ENCODE assay signal across 1 cellular context in genomic region chr2:157857881-157858280, GRCh38.
TF ChIP-seq lines count a peak whose summit lies in the region.

No MANE protein-coding gene starts in this region.

TF ChIP-seq in K562, 482 proteins besides CTCF, POLR2A, EP300 and RAD21:
- TF ChIP-seq, protein P1, sequence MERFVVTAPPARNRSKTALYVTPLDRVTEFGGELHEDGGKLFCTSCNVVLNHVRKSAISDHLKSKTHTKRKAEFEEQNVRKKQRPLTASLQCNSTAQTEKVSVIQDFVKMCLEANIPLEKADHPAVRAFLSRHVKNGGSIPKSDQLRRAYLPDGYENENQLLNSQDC (CRISPR knock-in tag; IDR thresholded peaks at IDR 0.05) = no peak
- TF ChIP-seq BRF1 (IDR thresholded peaks at IDR 0.05; ENCODE audit: borderline replicate concordance, extremely low read depth, insufficient read length) (no peak), HNRNPLL (IDR thresholded peaks at IDR 0.05; ENCODE audit: low read depth, low read length, poor library complexity, severe bottlenecking) (no peak), ZNF57 (CRISPR knock-in tag; IDR thresholded peaks at IDR 0.05) (no peak)
- TF ChIP-seq, protein P2, sequence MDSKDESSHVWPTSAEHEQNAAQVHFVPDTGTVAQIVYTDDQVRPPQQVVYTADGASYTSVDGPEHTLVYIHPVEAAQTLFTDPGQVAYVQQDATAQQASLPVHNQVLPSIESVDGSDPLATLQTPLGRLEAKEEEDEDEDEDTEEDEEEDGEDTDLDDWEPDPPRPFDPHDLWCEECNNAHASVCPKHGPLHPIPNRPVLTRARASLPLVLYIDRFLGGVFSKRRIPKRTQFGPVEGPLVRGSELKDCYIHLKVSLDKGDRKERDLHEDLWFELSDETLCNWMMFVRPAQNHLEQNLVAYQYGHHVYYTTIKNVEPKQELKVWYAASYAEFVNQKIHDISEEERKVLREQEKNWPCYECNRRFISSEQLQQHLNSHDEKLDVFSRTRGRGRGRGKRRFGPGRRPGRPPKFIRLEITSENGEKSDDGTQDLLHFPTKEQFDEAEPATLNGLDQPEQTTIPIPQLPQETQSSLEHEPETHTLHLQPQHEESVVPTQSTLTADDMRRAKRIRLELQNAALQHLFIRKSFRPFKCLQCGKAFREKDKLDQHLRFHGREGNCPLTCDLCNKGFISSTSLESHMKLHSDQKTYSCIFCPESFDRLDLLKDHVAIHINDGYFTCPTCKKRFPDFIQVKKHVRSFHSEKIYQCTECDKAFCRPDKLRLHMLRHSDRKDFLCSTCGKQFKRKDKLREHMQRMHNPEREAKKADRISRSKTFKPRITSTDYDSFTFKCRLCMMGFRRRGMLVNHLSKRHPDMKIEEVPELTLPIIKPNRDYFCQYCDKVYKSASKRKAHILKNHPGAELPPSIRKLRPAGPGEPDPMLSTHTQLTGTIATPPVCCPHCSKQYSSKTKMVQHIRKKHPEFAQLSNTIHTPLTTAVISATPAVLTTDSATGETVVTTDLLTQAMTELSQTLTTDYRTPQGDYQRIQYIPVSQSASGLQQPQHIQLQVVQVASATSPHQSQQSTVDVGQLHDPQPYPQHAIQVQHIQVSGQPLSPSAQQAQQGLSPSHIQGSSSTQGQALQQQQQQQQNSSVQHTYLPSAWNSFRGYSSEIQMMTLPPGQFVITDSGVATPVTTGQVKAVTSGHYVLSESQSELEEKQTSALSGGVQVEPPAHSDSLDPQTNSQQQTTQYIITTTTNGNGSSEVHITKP (IDR thresholded peaks at IDR 0.05; ENCODE audit: partially characterized antibody) = no peak
